In the genomic region with DNA sequence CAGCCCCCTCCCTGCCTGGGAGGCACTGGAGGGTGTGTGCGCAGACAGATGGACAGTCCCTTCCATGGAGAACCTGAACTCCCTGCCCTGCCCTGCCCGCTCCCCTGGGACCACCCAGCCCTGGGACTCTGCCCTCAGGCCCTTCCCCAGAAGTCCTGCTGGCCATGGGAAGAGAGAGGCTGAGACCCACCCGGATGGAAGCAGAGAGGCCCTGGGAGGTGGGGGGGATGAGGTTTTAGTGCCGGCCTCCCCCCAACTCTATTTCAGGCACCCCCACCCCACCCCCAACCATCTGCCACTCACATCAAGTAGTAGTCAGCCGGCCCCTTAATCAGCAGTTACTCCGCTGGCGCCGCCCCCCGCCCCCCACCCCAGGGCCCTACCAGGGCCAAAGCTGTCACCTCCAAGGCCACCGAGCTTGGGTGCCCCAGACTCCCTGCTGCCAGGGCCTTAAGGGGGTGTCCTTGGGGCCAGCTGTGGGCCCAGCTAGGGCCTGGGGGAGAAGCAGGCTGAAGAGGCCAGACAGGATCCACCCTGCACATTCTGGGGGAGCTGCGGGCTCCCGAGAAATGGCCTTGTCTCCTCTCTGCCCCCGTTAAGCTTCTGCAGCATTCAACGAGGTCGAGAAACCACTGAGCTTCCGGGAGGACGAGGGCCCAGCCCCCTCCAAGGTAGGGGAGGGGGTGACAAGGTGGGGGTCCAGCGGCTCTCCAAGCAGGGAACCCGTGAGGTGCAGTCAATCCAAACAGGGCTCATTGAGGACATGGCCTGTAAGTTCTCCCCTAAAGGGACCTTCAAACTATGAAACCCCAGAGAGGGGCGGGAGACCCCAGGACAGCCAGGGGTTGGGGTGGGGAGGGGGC, we compare ENCODE assay signal across 1 cellular context.
TF ChIP-seq lines count a peak whose summit lies in the region.

No MANE protein-coding gene starts in this region.

TF ChIP-seq in K562, 482 proteins besides CTCF, POLR2A, EP300 and RAD21:
- TF ChIP-seq ZBTB7A (IDR thresholded peaks at IDR 0.05; ENCODE audit: borderline replicate concordance, control insufficient read depth, low read depth, low read length) (peak; percentile 94), DIDO1 (tag; IDR thresholded peaks at IDR 0.05; ENCODE audit: low read depth) (no peak), PHTF2 (CRISPR knock-in tag; IDR thresholded peaks at IDR 0.05) (no peak), PHF8 (IDR thresholded peaks at IDR 0.05; ENCODE audit: borderline replicate concordance, low read length) (no peak), CBX2 (IDR thresholded peaks at IDR 0.05; ENCODE audit: insufficient read depth, low read length, poor library complexity, severe bottlenecking) (no peak), ZNF740 (CRISPR knock-in tag; IDR thresholded peaks at IDR 0.05) (no peak), ZNF740 (tag; IDR thresholded peaks at IDR 0.05) (peak in 1 of 2 experiments; percentile 47; a peak in 1 of 4 replicates)
